ENCODE assay signal across 20 cellular contexts in the genomic region with DNA sequence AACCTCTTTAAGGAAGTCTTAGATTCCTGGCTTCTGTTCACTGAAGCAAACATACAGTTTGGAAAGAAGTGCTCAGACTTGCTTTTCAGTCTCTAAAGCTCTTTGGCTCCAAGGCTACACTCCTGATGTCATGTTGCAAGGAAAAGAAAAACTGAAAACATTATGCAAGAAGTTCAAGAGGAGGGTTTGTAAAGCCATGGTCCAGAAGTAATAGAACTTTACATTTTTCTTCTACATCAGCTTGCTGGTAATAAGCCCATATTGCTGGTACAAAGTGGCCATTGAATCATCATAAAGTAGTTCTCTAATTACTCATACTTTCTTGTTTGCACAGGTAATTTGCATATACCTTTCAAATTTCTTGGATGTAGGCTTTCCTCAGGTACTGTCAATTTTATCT.
DNase-seq lines count a peak whose midpoint lies in the region; ATAC-seq, FAIRE-seq and TF ChIP-seq lines count a peak whose summit lies in the region.
"Had no signal": no experiment of that assay in that cellular context is flagged by ENCODE, and none has a peak within 500 bp of the region (broad histone marks: within the 10 kb centered on the region; RNA-seq: fewer than 3 reads in every experiment).

No MANE protein-coding gene starts in this region.

- TF ChIP-seq POLR2A in endothelial cell of umbilical vein (IDR thresholded peaks at IDR 0.05; ENCODE audit: low read depth, low read length) (no peak), upper lobe of left lung (IDR thresholded peaks at IDR 0.05) (peak in 1 of 4 donors; percentile 18)

- no peak overlapping the region for H3K27ac ChIP-seq in endothelial cell of umbilical vein (ENCODE audit: insufficient read depth, low read depth, low read length)
- peak overlapping the region; percentile 46 to 80 (median 74) for H3K27ac ChIP-seq in upper lobe of left lung
- H3K27ac ChIP-seq: 22Rv1; BLaER1 treated with 17β-estradiol and CSF1 and Interleukin-3, amounts not matched to agents 10 nM and 100 nM; left ventricle myocardium inferior; thoracic aorta had no signal

- H3K79me2 ChIP-seq in endothelial cell of umbilical vein (ENCODE audit: control insufficient read depth, insufficient read depth, low read length): peaks cover 94% of the 10 kb centered on the region

- CTCF ChIA-PET in endothelial cell of umbilical vein (lab: Charles Lee): interaction anchor here (1.2 kb wide), 1 partner anchor 83 kb away, joined by 5 read pairs; the partner anchor contains the start of gene BBS10

- BruUV-seq in endothelial cell of umbilical vein (replicated peaks; lab: Mats Ljungman, UMichigan): no TSS peak

- dilution Hi-C loops in endothelial cell of umbilical vein (cut with MboI; ENCODE audit: extremely low pct_ligation_motif_present, low sequenced_read_pairs): no loop called here

- peak; percentile 13 to 38 for ATAC-seq in activated CD4-positive, CD25-positive, alpha-beta regulatory T cell treated with anti-CD3 and anti-CD28 coated beads, Interleukin-2, amount 50 U/mL, for 24 hours
- peak; percentile 44 to 83 for ATAC-seq in upper lobe of left lung (ENCODE audit: low FRiP score in 2 of 2)
- ATAC-seq in GM21515 (IDR thresholded peaks at IDR 0.05; ENCODE audit: unreplicated experiment): no peak
- no peak for ATAC-seq in GM21723 (IDR thresholded peaks at IDR 0.05; ENCODE audit: unreplicated experiment)
- ATAC-seq: GM12878 had no signal

- H3K9me1 ChIP-seq in endothelial cell of umbilical vein (replicated peaks; ENCODE audit: control insufficient read depth, extremely low read depth, insufficient read depth, low read length): no peaks in the 10 kb centered on the region

- POLR2A ChIA-PET in endothelial cell of umbilical vein (lab: Charles Lee): interaction anchor here (1.6 kb wide), 1 partner anchor 13 kb away, joined by 4 read pairs; no protein-coding TSS in a partner anchor

- no peaks in the 10 kb centered on the region for H4K20me1 ChIP-seq in endothelial cell of umbilical vein (replicated peaks; ENCODE audit: control insufficient read depth, extremely low read depth, insufficient read depth, low read length)
- H4K20me1 ChIP-seq: BLaER1 treated with 17β-estradiol and CSF1 and Interleukin-3, amounts not matched to agents 10 nM and 100 nM had no signal

- TF ChIP-seq CTCF in endothelial cell of umbilical vein (IDR thresholded peaks at IDR 0.05; ENCODE audit: extremely low read depth in 1 of 2, insufficient read depth in 1 of 2, low read depth in 1 of 2, low read length in 2 of 2) (no peak), upper lobe of left lung (IDR thresholded peaks at IDR 0.05) (no peak)

- H3K4me3 ChIP-seq in endothelial cell of umbilical vein (replicated peaks in 1 of 3; ENCODE audit: insufficient read depth in 1 of 3, low read depth in 1 of 3, low read length in 3 of 3) (no peak overlapping the region), upper lobe of left lung (no peak overlapping the region)
- H3K4me3 ChIP-seq: BLaER1 treated with 17β-estradiol and CSF1 and Interleukin-3, amounts not matched to agents 10 nM and 100 nM; GM12878; left ventricle myocardium inferior; thoracic aorta had no signal

- no peak for DNase-seq in activated CD4-positive, CD25-positive, alpha-beta regulatory T cell treated with anti-CD3 and anti-CD28 coated beads, Interleukin-2, amount 50 U/mL, for 72 hours
- DNase-seq in endothelial cell of umbilical vein (ENCODE audit: low read depth, low spot score) (peak; percentile 14), kidney tubule cell (ENCODE audit: low spot score) (peak; percentile 53), upper lobe of left lung (no peak), KBM-7 (no peak)
- DNase-seq: activated CD4-positive, alpha-beta T cell treated with anti-CD3 and anti-CD28 coated beads for 1 hour; activated CD8-positive, alpha-beta memory T cell treated with anti-CD3 and anti-CD28 coated beads, Interleukin-2, amount 50 U/mL, for 4 hours; activated naive CD4-positive, alpha-beta T cell treated with anti-CD3 and anti-CD28 coated beads for 36 hours; foreskin melanocyte; left ventricle myocardium inferior; NCI-H1930; NCI-H510A; Right ventricle myocardium superior had no signal

- no peak overlapping the region for H3K9ac ChIP-seq in endothelial cell of umbilical vein (replicated peaks; ENCODE audit: extremely low read depth, insufficient read depth, low read length)
- H3K9ac ChIP-seq: BLaER1 treated with 17β-estradiol and CSF1 and Interleukin-3, amounts not matched to agents 10 nM and 100 nM had no signal

- H3K4me1 ChIP-seq in endothelial cell of umbilical vein (ENCODE audit: control insufficient read depth, extremely low read depth, insufficient read depth, low read length) (peaks cover 45% of the 10 kb centered on the region), upper lobe of left lung (peaks cover 24 to 31% (median 27%) of the 10 kb centered on the region in 4 donors)

- in situ Hi-C loops in KBM-7 (cut with MboI; ENCODE audit: low pct_unique_long_range_greater_than_20kb, low sequenced_read_pairs): no loop called here

- intact Hi-C loops in endothelial cell of umbilical vein (cut with micrococcal nuclease): loop anchor here (5.0 kb wide), 1 partner anchor 293 kb away; the partner anchor contains the start of gene OSBPL8

- FAIRE-seq in endothelial cell of umbilical vein (lab: Jason Lieb, UNC): peak; percentile 38
- FAIRE-seq: GM12878 had no signal

- no peak overlapping the region for H2AFZ ChIP-seq in endothelial cell of umbilical vein (ENCODE audit: low read depth, low read length)

- H3K36me3 ChIP-seq in endothelial cell of umbilical vein (ENCODE audit: control insufficient read depth in 2 of 2, extremely low read depth in 1 of 2, insufficient read depth in 2 of 2, low read length in 2 of 2) (peaks cover 0 to 4% of the 10 kb centered on the region in 2 experiments), upper lobe of left lung (no peaks in the 10 kb centered on the region)
- H3K36me3 ChIP-seq: BLaER1 treated with 17β-estradiol and CSF1 and Interleukin-3, amounts not matched to agents 10 nM and 100 nM; left ventricle myocardium inferior; thoracic aorta had no signal

- peak overlapping the region; percentile 12 for H3K4me2 ChIP-seq in endothelial cell of umbilical vein (ENCODE audit: insufficient read depth, low read length)
- H3K4me2 ChIP-seq: BLaER1 treated with 17β-estradiol and CSF1 and Interleukin-3, amounts not matched to agents 10 nM and 100 nM had no signal

- H3K9me3 ChIP-seq in endothelial cell of umbilical vein (replicated peaks; ENCODE audit: control insufficient read depth, insufficient read depth, low read length) (peaks cover 3% of the 10 kb centered on the region), upper lobe of left lung (no peaks in the 10 kb centered on the region)
- H3K9me3 ChIP-seq: thoracic aorta had no signal

- H3K27me3 ChIP-seq in endothelial cell of umbilical vein (ENCODE audit: control insufficient read depth in 2 of 2, insufficient read depth in 2 of 2, low read length in 2 of 2) (no peaks in the 10 kb centered on the region), upper lobe of left lung (no peaks in the 10 kb centered on the region)
- H3K27me3 ChIP-seq: BLaER1 treated with 17β-estradiol and CSF1 and Interleukin-3, amounts not matched to agents 10 nM and 100 nM had no signal

- TF ChIP-seq EP300 in upper lobe of left lung (IDR thresholded peaks at IDR 0.05): peak in 1 of 4 donors; percentile 68

TF ChIP-seq in endothelial cell of umbilical vein, 7 proteins besides CTCF, POLR2A, EP300 and RAD21:
- TF ChIP-seq MAX (IDR thresholded peaks at IDR 0.05; ENCODE audit: insufficient read depth, insufficient read length): no peak
- TF ChIP-seq MYC (IDR thresholded peaks at IDR 0.05; ENCODE audit: low read depth, low read length): no peak
- no peak for TF ChIP-seq POLR2AphosphoS5 (IDR thresholded peaks at IDR 0.05; ENCODE audit: insufficient read depth, low read depth, low read length)
- TF ChIP-seq JUN (IDR thresholded peaks at IDR 0.05; ENCODE audit: borderline replicate concordance, insufficient read depth, insufficient read length, low read depth): no peak
- no peak for TF ChIP-seq FOS (IDR thresholded peaks at IDR 0.05; ENCODE audit: borderline replicate concordance, insufficient read depth, low read length)
- no peak for TF ChIP-seq GATA2 (IDR thresholded peaks at IDR 0.05; ENCODE audit: insufficient read depth, insufficient read length, low read depth, low read length)
- no peak for TF ChIP-seq EZH2 (IDR thresholded peaks at IDR 0.05; ENCODE audit: borderline replicate concordance, low read depth, low read length, severe bottlenecking)
TF ChIP-seq in endothelial cell of umbilical vein: peak in this region for 0.

Comparison
In these comparisons a context has a peak if more than half of its experiments do, and no peak if none do; other contexts are left out.
1. ATAC-seq: peak in activated CD4-positive, CD25-positive, alpha-beta regulatory T cell treated with anti-CD3 and anti-CD28 coated beads, Interleukin-2, amount 50 U/mL, for 24 hours (2 of 2) and upper lobe of left lung (2 of 2); none in GM21515 (single experiment) and GM21723 (single experiment).
2. DNase-seq: peak in endothelial cell of umbilical vein (single experiment) and kidney tubule cell (single experiment); none in activated CD4-positive, CD25-positive, alpha-beta regulatory T cell treated with anti-CD3 and anti-CD28 coated beads, Interleukin-2, amount 50 U/mL, for 72 hours (single experiment), upper lobe of left lung (0 of 2) and KBM-7 (single experiment).